Comparison of ENCODE assay signal across 35 cellular contexts in the genomic region with DNA sequence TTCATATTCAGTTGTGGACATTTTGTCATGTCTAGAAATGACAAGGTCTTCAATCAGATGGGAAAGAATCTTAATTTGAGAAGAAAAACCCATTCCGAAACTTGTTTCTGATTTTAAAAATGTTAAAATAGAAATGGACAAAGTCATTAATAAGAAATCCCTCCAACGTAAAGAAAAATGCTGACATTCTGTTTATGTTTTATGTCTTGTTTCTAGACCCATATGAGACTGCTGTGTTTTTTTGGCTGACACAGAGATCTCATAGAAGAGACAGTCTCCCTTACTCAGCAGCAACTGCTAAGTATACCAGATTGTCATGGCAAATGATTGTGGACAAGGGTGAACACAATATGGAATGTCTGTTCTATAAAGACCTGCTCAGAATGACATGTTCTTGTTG.
"Had no signal": no experiment of that assay in that cellular context is flagged by ENCODE, and none has a peak within 500 bp of the region (broad histone marks: within the 10 kb centered on the region; RNA-seq: fewer than 3 reads in every experiment).

No MANE protein-coding gene starts in this region.

- H3K9me3 ChIP-seq: MG63 had no signal

- H3K4me3 ChIP-seq: MG63 had no signal

- H3K27me3 ChIP-seq: MG63 had no signal

- H3K36me3 ChIP-seq: MG63 had no signal

- DNase-seq: Karpas-422, Kasumi-1, MG63, MM.1S, MV-4-11, NCI-H1048, NCI-H1092, NCI-H1092 treated with DMSO at 0.1 percent for 48 hours, NCI-H1105, NCI-H1105 treated with DMSO at 0.1 percent for 48 hours, NCI-H1417, NCI-H1417 treated with DMSO at 0.1 percent for 48 hours, NCI-H1436, NCI-H1436 treated with DMSO at 0.1 percent for 48 hours, NCI-H146, NCI-H1694, NCI-H1694 treated with DMSO at 0.1 percent for 48 hours, NCI-H187, NCI-H187 treated with DMSO at 0.1 percent for 48 hours, NCI-H1930, NCI-H2029, NCI-H2029 treated with DMSO at 0.1 percent for 48 hours, NCI-H2081, NCI-H2081 treated with DMSO at 0.1 percent for 48 hours, NCI-H2171, NCI-H2171 treated with DMSO at 0.1 percent for 48 hours, NCI-H2227 treated with DMSO at 0.1 percent for 48 hours, NCI-H226, NCI-H345, NCI-H446, NCI-H446 treated with DMSO at 0.1 percent for 48 hours, NCI-H510A, NCI-H510A treated with DMSO at 0.1 percent for 48 hours, NCI-H524, NCI-H524 treated with DMSO at 0.1 percent for 48 hours had no signal
